ENCODE assay signal across 25 cellular contexts in the genomic region with DNA sequence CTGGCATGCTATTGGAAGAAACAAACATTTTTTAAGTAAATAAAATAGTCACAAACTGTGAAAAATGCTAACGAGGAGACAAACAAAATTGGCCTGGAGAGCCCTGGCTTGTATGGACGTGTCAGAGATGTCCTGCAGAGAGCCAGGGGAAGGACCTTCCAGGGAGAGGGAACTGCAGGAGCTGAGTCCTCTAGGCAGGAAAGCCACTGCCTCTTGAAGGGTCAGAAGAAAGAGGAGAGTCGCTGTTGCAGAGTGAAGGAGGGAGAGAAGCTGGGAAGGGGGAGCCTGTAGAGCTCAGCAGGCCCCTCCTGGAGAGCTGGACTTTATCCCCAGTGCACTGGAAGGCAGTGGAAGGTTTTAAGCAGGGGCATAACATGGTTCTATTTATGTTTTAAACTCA.
A peak's percentile ranks its signal among the peaks of the same experiment; 100 is the strongest.
DNase-seq lines count a peak whose midpoint lies in the region; ATAC-seq and TF ChIP-seq lines count a peak whose summit lies in the region.
"Had no signal": no experiment of that assay in that cellular context is flagged by ENCODE, and none has a peak within 500 bp of the region (broad histone marks: within the 10 kb centered on the region; RNA-seq: fewer than 3 reads in every experiment).

No MANE protein-coding gene starts in this region.

- BruUV-seq in HCT116 (replicated peaks; lab: Mats Ljungman, UMichigan): no TSS peak

- CTCF ChIA-PET in HCT116 (lab: Charles Lee): interaction anchor here (9.7 kb wide), 1 partner anchor 475 kb away, joined by 141 read pairs; no protein-coding TSS in a partner anchor

- intact Hi-C loops in HCT116 (cut with micrococcal nuclease): no loop called here

- H4K20me1 ChIP-seq in HCT116 (ENCODE audit: insufficient read depth): no peaks in the 10 kb centered on the region
- H4K20me1 ChIP-seq in neural progenitor cell (ENCODE audit: low read depth): no peaks in the 10 kb centered on the region

- no peaks in the 10 kb centered on the region for H3F3A ChIP-seq in neural progenitor cell (ENCODE audit: low read depth)

- ATAC-seq in HCT116: no peak
- no peak for ATAC-seq in activated T-helper 17 cell treated with anti-CD3 and anti-CD28 coated beads, Interleukin-2, amount 50 U/mL, for 72 hours (replicated peaks)
- no peak for ATAC-seq in GM18519 (IDR thresholded peaks at IDR 0.05; ENCODE audit: low FRiP score, unreplicated experiment)
- no peak for ATAC-seq in GM21619 (IDR thresholded peaks at IDR 0.05; ENCODE audit: unreplicated experiment)
- ATAC-seq: GM23338, K562 had no signal

- no peak for TF ChIP-seq POLR2A in HCT116 (IDR thresholded peaks at IDR 0.05; ENCODE audit: borderline replicate concordance, extremely low read depth, insufficient read depth, insufficient read length)

- RAD21 ChIA-PET in HCT116 (lab: Charles Lee; ENCODE audit: low non-redundant PET in 1 of 2, low total read pairs in 2 of 2, uncharacterized antibody in 2 of 2, unreplicated experiment in 2 of 2): no interaction called here

- H3K4me3 ChIP-seq in HCT116 (replicated peaks in 1 of 2; ENCODE audit: low read depth in 1 of 2, low read length in 2 of 2): no peak overlapping the region
- H3K4me3 ChIP-seq in neural progenitor cell: no peak overlapping the region
- H3K4me3 ChIP-seq: GM23338, K562, SJSA1 had no signal

- no peaks in the 10 kb centered on the region for H3K27me3 Mint-ChIP-seq in activated T-helper 17 cell treated with anti-CD3 and anti-CD28 coated beads, Interleukin-2, amount 50 U/mL, for 72 hours
- H3K27me3 Mint-ChIP-seq in neural progenitor cell (ENCODE audit: insufficient read depth, low read depth): peaks cover 11% of the 10 kb centered on the region

- TF ChIP-seq CTCF in HCT116 (IDR thresholded peaks at IDR 0.05 in 2 of 3, conservative IDR thresholded peaks at IDR 0.05 in 1 of 3; ENCODE audit: borderline replicate concordance in 1 of 3, insufficient read depth in 1 of 3, low read depth in 2 of 3, low read length in 2 of 3) (no peak), neural progenitor cell (IDR thresholded peaks at IDR 0.05) (no peak)

- H2AFZ ChIP-seq in HCT116 (ENCODE audit: low read depth, low read length, poor library complexity, severe bottlenecking): no peak overlapping the region
- H2AFZ ChIP-seq in neural progenitor cell (replicated peaks): no peak overlapping the region
- H2AFZ ChIP-seq: GM23338 had no signal

- POLR2A ChIA-PET in HCT116 (lab: Charles Lee): no interaction called here

- H3K9me2 ChIP-seq in HCT116 (ENCODE audit: insufficient read depth): no peaks in the 10 kb centered on the region

- H3K4me1 ChIP-seq in HCT116 (ENCODE audit: control insufficient read depth in 1 of 2, insufficient read depth in 2 of 2, low read length in 2 of 2) (no peaks in the 10 kb centered on the region), neural progenitor cell (no peaks in the 10 kb centered on the region)
- H3K4me1 ChIP-seq: SJSA1 had no signal

- no peaks in the 10 kb centered on the region for H3K4me1 Mint-ChIP-seq in activated T-helper 17 cell treated with anti-CD3 and anti-CD28 coated beads, Interleukin-2, amount 50 U/mL, for 72 hours
- H3K4me1 Mint-ChIP-seq in neural progenitor cell: peaks cover 22% of the 10 kb centered on the region
- H3K4me1 Mint-ChIP-seq: CD14-positive monocyte had no signal

- peak overlapping the region; percentile 0 for H3K27ac Mint-ChIP-seq in activated T-helper 17 cell treated with anti-CD3 and anti-CD28 coated beads, Interleukin-2, amount 50 U/mL, for 72 hours
- peak overlapping the region; percentile 6 for H3K27ac Mint-ChIP-seq in neural progenitor cell
- H3K27ac Mint-ChIP-seq: CD14-positive monocyte, GM23338 had no signal

- peak in 2 of 3 experiments; percentile 13 to 59 for DNase-seq in NCI-H1417 (lab: John Stamatoyannopoulos, UW)
- no peak for DNase-seq in NCI-H1417 treated with DMSO at 0.1 percent for 48 hours (lab: John Stamatoyannopoulos, UW)
- DNase-seq in HCT116 (ENCODE audit: low read depth, low spot score): no peak
- DNase-seq in neural progenitor cell (ENCODE audit: low spot score): no peak
- DNase-seq in stimulated activated naive CD4-positive, alpha-beta T cell (lab: John Stamatoyannopoulos, UW): no peak
- DNase-seq: 8988T, ACHN, BE2C, Calu3, HCEC 1CT, Kasumi-1, NCI-H1092 treated with DMSO at 0.1 percent for 48 hours, NCI-H1694, NCI-H2029 treated with DMSO at 0.1 percent for 48 hours, NCI-H510A, NCI-H82, Right ventricle myocardium superior, RPMI8226 had no signal

- no peak overlapping the region for H3K4me3 Mint-ChIP-seq in activated T-helper 17 cell treated with anti-CD3 and anti-CD28 coated beads, Interleukin-2, amount 50 U/mL, for 72 hours
- no peak overlapping the region for H3K4me3 Mint-ChIP-seq in neural progenitor cell
- H3K4me3 Mint-ChIP-seq: CD14-positive monocyte, GM23338 had no signal

- H3K9me3 ChIP-seq in HCT116 (ENCODE audit: control insufficient read depth in 1 of 2, insufficient read depth in 1 of 2, low read depth in 1 of 2, low read length in 2 of 2): no peaks in the 10 kb centered on the region
- H3K9me3 ChIP-seq in neural progenitor cell (ENCODE audit: low read depth): no peaks in the 10 kb centered on the region
- H3K9me3 ChIP-seq: BE2C, SJSA1 had no signal

- H3K27me3 ChIP-seq in HCT116 (ENCODE audit: insufficient read depth, low read length): no peaks in the 10 kb centered on the region
- H3K27me3 ChIP-seq in neural progenitor cell: no peaks in the 10 kb centered on the region
- H3K27me3 ChIP-seq: BE2C, SJSA1 had no signal

- H3K9me3 Mint-ChIP-seq in activated T-helper 17 cell treated with anti-CD3 and anti-CD28 coated beads, Interleukin-2, amount 50 U/mL, for 72 hours: no peaks in the 10 kb centered on the region
- no peaks in the 10 kb centered on the region for H3K9me3 Mint-ChIP-seq in neural progenitor cell
- H3K9me3 Mint-ChIP-seq: GM23338 had no signal

- no peaks in the 10 kb centered on the region for H3K79me2 ChIP-seq in HCT116 (ENCODE audit: insufficient read depth, low read length)
- H3K79me2 ChIP-seq in neural progenitor cell (ENCODE audit: low read depth): no peaks in the 10 kb centered on the region

- H3K9ac ChIP-seq in HCT116 (ENCODE audit: low read length): no peak overlapping the region
- no peak overlapping the region for H3K9ac ChIP-seq in neural progenitor cell

- no peak overlapping the region for H3K4me2 ChIP-seq in HCT116 (ENCODE audit: low read length)
- no peak overlapping the region for H3K4me2 ChIP-seq in neural progenitor cell
- H3K4me2 ChIP-seq: GM23338 had no signal

- no peaks in the 10 kb centered on the region for H3K36me3 ChIP-seq in HCT116 (ENCODE audit: control insufficient read depth in 1 of 2, insufficient read depth in 2 of 2, low read length in 2 of 2)
- no peaks in the 10 kb centered on the region for H3K36me3 ChIP-seq in neural progenitor cell
- H3K36me3 ChIP-seq: BE2C, SJSA1 had no signal

- TF ChIP-seq RAD21 in HCT116 (IDR thresholded peaks at IDR 0.05; ENCODE audit: low read depth): no peak

- H3K36me3 Mint-ChIP-seq in activated T-helper 17 cell treated with anti-CD3 and anti-CD28 coated beads, Interleukin-2, amount 50 U/mL, for 72 hours (ENCODE audit: low read depth): no peaks in the 10 kb centered on the region
- H3K36me3 Mint-ChIP-seq in neural progenitor cell: no peaks in the 10 kb centered on the region
- H3K36me3 Mint-ChIP-seq: CD14-positive monocyte had no signal

- H3K27ac ChIP-seq in HCT116 (ENCODE audit: low read depth, low read length) (no peak overlapping the region), neural progenitor cell (no peak overlapping the region)
- H3K27ac ChIP-seq: SJSA1 had no signal

TF ChIP-seq in HCT116, 20 proteins besides CTCF, POLR2A, EP300 and RAD21:
- peak; percentile 13; the same call in 1 of the 2 replicates for TF ChIP-seq ZFX (IDR thresholded peaks at IDR 0.05)
- no peak for TF ChIP-seq CBX3 (IDR thresholded peaks at IDR 0.05; ENCODE audit: low read depth)
- no peak for TF ChIP-seq POLR2AphosphoS5 (IDR thresholded peaks at IDR 0.05; ENCODE audit: low read depth, low read length)
- no peak for TF ChIP-seq JUND (IDR thresholded peaks at IDR 0.05)
- TF ChIP-seq TCF7L2 (IDR thresholded peaks at IDR 0.05; ENCODE audit: borderline replicate concordance, extremely low read depth, insufficient read depth, insufficient read length): no peak
- no peak for TF ChIP-seq EZH2phosphoT487 (IDR thresholded peaks at IDR 0.05; ENCODE audit: borderline replicate concordance)
- no peak for TF ChIP-seq SIN3A (IDR thresholded peaks at IDR 0.05; ENCODE audit: low read depth)
- TF ChIP-seq SP1 (IDR thresholded peaks at IDR 0.05; ENCODE audit: low read depth): no peak

Comparison
In these comparisons a context has a peak if more than half of its experiments do, and no peak if none do; other contexts are left out.
1. DNase-seq: peak in NCI-H1417 (2 of 3); none in NCI-H1417 treated with DMSO at 0.1 percent for 48 hours (single experiment), HCT116 (single experiment), neural progenitor cell (single experiment) and stimulated activated naive CD4-positive, alpha-beta T cell (0 of 6).